17 cellular contexts compared by ENCODE assay signal in the genomic region with DNA sequence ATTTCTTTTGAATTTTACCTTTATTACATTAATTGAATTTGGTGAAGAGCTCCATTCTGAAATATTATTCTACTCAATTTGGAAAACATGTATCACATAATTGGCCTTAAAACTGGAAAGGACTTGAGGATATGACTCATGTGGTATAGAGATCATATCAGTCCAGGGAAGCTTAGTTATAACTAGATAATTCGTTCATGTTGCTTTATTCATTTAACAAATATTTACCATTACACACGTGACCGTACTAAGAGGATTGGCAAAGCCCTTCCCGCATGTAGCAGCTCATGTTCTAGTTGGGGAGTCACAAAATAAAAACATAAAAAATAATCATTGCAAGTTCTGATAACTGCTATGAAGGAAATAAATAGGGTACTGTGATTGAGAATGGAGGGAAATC.
DNase-seq lines count a peak whose midpoint lies in the region; TF ChIP-seq lines count a peak whose summit lies in the region.
"Had no signal": no experiment of that assay in that cellular context is flagged by ENCODE, and none has a peak within 500 bp of the region (broad histone marks: within the 10 kb centered on the region; RNA-seq: fewer than 3 reads in every experiment).

No MANE protein-coding gene starts in this region.

- no peak overlapping the region for H3K23ac ChIP-seq in mesenchymal stem cell (ENCODE audit: low read length in 2 of 2)

- no peak overlapping the region for H3K4me2 ChIP-seq in mesenchymal stem cell (ENCODE audit: low read length, poor library complexity, severe bottlenecking)

- H2BK12ac ChIP-seq in mesenchymal stem cell (ENCODE audit: low read length in 2 of 2) = no peak overlapping the region

- H3K27me3 ChIP-seq in mesenchymal stem cell (ENCODE audit: control insufficient read depth in 1 of 2, insufficient read depth in 1 of 2, low read length in 2 of 2) (no peaks in the 10 kb centered on the region), testis (no peaks in the 10 kb centered on the region), sigmoid colon (no peaks in the 10 kb centered on the region)
- H3K27me3 ChIP-seq: gastrocnemius medialis had no signal

- no peak overlapping the region for H3K14ac ChIP-seq in mesenchymal stem cell (ENCODE audit: low read length in 2 of 2)

- H2BK15ac ChIP-seq in mesenchymal stem cell (ENCODE audit: low read depth, poor library complexity, severe bottlenecking) = no peak overlapping the region

- no peak for TF ChIP-seq POLR2A in testis (IDR thresholded peaks at IDR 0.05)
- no peak for TF ChIP-seq POLR2A in sigmoid colon (IDR thresholded peaks at IDR 0.05)

- H4K8ac ChIP-seq in mesenchymal stem cell (ENCODE audit: low read length) = no peak overlapping the region

- H3K27ac ChIP-seq in mesenchymal stem cell (ENCODE audit: low read length, poor library complexity, severe bottlenecking) (no peak overlapping the region), testis (no peak overlapping the region), sigmoid colon (no peak overlapping the region)
- H3K27ac ChIP-seq: gastrocnemius medialis, SK-N-MC had no signal

- no peak overlapping the region for H2BK5ac ChIP-seq in mesenchymal stem cell (ENCODE audit: low read depth, low read length, poor library complexity, severe bottlenecking)

- H3K9me3 ChIP-seq in mesenchymal stem cell (ENCODE audit: control insufficient read depth, low read length) (peaks cover 12% of the 10 kb centered on the region), testis (no peaks in the 10 kb centered on the region), sigmoid colon (no peaks in the 10 kb centered on the region)
- H3K9me3 ChIP-seq: gastrocnemius medialis had no signal

- no peak overlapping the region for H2AK5ac ChIP-seq in mesenchymal stem cell (ENCODE audit: low read length, severe bottlenecking)

- no peak overlapping the region for H3K9ac ChIP-seq in mesenchymal stem cell (ENCODE audit: low read length)

- H3K79me1 ChIP-seq in mesenchymal stem cell (replicated peaks; ENCODE audit: low read length, poor library complexity, severe bottlenecking) = no peaks in the 10 kb centered on the region

- intact Hi-C loops in testis (cut with DNase I; ENCODE audit: low total_unique reads) (no loop called here), sigmoid colon (cut with DNase I) (no loop called here)

- peak; percentile 38 for DNase-seq in GM03348 (ENCODE audit: low spot score)
- peak; percentile 45 for DNase-seq in RKO (ENCODE audit: low spot score)
- peak; percentile 64 for DNase-seq in choroid plexus epithelial cell (ENCODE audit: low read depth)
- peak; percentile 50 for DNase-seq in mesenchymal stem cell
- DNase-seq in pons (ENCODE audit: low spot score) = no peak
- no peak for DNase-seq in activated CD4-positive, CD25-positive, alpha-beta regulatory T cell treated with anti-CD3 and anti-CD28 coated beads, Interleukin-2, amount 50 U/mL, for 72 hours
- no peak for DNase-seq in testis
- no peak for DNase-seq in sigmoid colon
- DNase-seq: activated naive CD8-positive, alpha-beta T cell treated with anti-CD3 and anti-CD28 coated beads, Interleukin-2, amount 50 U/mL, for 24 hours; activated T-cell treated with anti-CD3 and anti-CD28 coated beads, Interleukin-2, amount 50 U/mL, for 24 hours; gastrocnemius medialis; KG1; naive B cell; NCI-H1436; NCI-H446 treated with DMSO at 0.1 percent for 48 hours; posterior cingulate gyrus had no signal

- no CpG with 5 or more reads among the region's 4 CpGs for WGBS in mesenchymal stem cell
- WGBS in testis, 2 donors = 72% methylated on average over 4 of the region's 4 CpGs
- WGBS in sigmoid colon, 2 donors = 38 to 66% methylated on average over 4 of the region's 4 CpGs

- no peak overlapping the region for H3K18ac ChIP-seq in mesenchymal stem cell (ENCODE audit: low read depth in 1 of 2, low read length in 2 of 2)

- H3K4me1 ChIP-seq in mesenchymal stem cell (ENCODE audit: control insufficient read depth, insufficient read depth, low read depth, low read length) = no peaks in the 10 kb centered on the region
- H3K4me1 ChIP-seq in testis = no peaks in the 10 kb centered on the region
- no peaks in the 10 kb centered on the region for H3K4me1 ChIP-seq in sigmoid colon
- H3K4me1 ChIP-seq: gastrocnemius medialis had no signal

- H3K36me3 ChIP-seq in mesenchymal stem cell (ENCODE audit: control insufficient read depth in 1 of 2, insufficient read depth in 2 of 2, low read depth in 1 of 2, low read length in 2 of 2) (no peaks in the 10 kb centered on the region), testis (ENCODE audit: low read depth, missing control alignments) (no peaks in the 10 kb centered on the region), sigmoid colon (no peaks in the 10 kb centered on the region)
- H3K36me3 ChIP-seq: gastrocnemius medialis had no signal

- no peak for TF ChIP-seq EP300 in sigmoid colon (IDR thresholded peaks at IDR 0.05)

- no peak overlapping the region for H4K91ac ChIP-seq in mesenchymal stem cell (ENCODE audit: low read length)

- TF ChIP-seq CTCF in choroid plexus epithelial cell (conservative IDR thresholded peaks at IDR 0.05; ENCODE audit: low read depth, low read length) (no peak), testis (IDR thresholded peaks at IDR 0.05) (no peak), sigmoid colon (IDR thresholded peaks at IDR 0.05) (no peak)

- no peak overlapping the region for H3K4ac ChIP-seq in mesenchymal stem cell (ENCODE audit: low read depth in 1 of 2, low read length in 2 of 2)

- no peak overlapping the region for H2AFZ ChIP-seq in mesenchymal stem cell (ENCODE audit: low read depth, low read length)

- no peak overlapping the region for H3K4me3 ChIP-seq in choroid plexus epithelial cell (ENCODE audit: low read depth, low read length)
- no peak overlapping the region for H3K4me3 ChIP-seq in mesenchymal stem cell (ENCODE audit: insufficient read depth in 1 of 2, low read depth in 1 of 2, low read length in 2 of 2)
- H3K4me3 ChIP-seq in testis = no peak overlapping the region
- H3K4me3 ChIP-seq in sigmoid colon = no peak overlapping the region
- H3K4me3 ChIP-seq: gastrocnemius medialis, SK-N-MC had no signal

- no peak overlapping the region for H2BK120ac ChIP-seq in mesenchymal stem cell (ENCODE audit: low read depth, low read length)

Comparison
In these comparisons a context has a peak if more than half of its experiments do, and no peak if none do; other contexts are left out.
1. DNase-seq: peak in GM03348 (single experiment), RKO (single experiment), choroid plexus epithelial cell (single experiment) and mesenchymal stem cell (single experiment); none in pons (single experiment), activated CD4-positive, CD25-positive, alpha-beta regulatory T cell treated with anti-CD3 and anti-CD28 coated beads, Interleukin-2, amount 50 U/mL, for 72 hours (single experiment), testis (single experiment) and sigmoid colon (single experiment).